ENCODE assay signal across 19 cellular contexts in the genomic region with DNA sequence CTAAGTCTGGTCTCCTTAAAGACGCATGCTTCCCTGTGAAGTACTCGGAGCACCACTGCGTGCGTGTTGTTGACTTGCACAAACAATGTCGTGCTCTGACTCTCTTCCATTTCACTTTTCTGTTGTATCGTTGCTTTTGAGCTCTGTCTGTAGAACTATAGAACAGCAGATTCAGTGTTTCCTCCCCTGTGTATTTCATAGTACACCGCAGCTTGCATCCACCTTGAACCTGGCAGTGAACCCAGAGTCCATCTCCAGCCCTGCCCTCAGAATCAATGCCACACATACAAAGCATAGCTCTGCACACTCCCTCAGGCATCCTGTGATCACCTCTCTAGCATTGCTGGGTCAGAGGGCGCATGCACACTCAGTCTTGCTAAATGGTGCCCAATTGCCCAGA. TPM values are rescaled to one million over a fixed set of nuclear protein-coding genes. Genes with fewer than 3 reads are reported as not detected.
"Had no signal": no experiment of that assay in that cellular context is flagged by ENCODE, and none has a peak within 500 bp of the region (broad histone marks: within the 10 kb centered on the region; RNA-seq: fewer than 3 reads in every experiment).

No MANE protein-coding gene starts in this region.

- H3K36me3 ChIP-seq: neutrophil, ovary, spleen, thoracic aorta, uterus had no signal

- ATAC-seq: left lobe of liver; mucosa of descending colon; naive thymus-derived CD8-positive, alpha-beta T cell; right cardiac atrium; stimulated activated naive B cell treated with anti-CD40 and anti-IgM and Interleukin-4, amounts not matched to agents 10 μg/mL and 1 μg/mL and 100 μg/mL, for 72 hours; stimulated activated naive CD8-positive, alpha-beta T cell treated with anti-CD3 and anti-CD28 coated beads, Interleukin-15, amount 100 ng/mL, for 72 hours had no signal

- H3K4me1 ChIP-seq: uterus had no signal

- H3K4me3 Mint-ChIP-seq: naive thymus-derived CD8-positive, alpha-beta T cell; stimulated activated naive B cell treated with anti-CD40 and anti-IgM and Interleukin-4, amounts not matched to agents 10 μg/mL and 1 μg/mL and 100 μg/mL, for 72 hours; stimulated activated naive CD8-positive, alpha-beta T cell treated with anti-CD3 and anti-CD28 coated beads, Interleukin-15, amount 100 ng/mL, for 72 hours had no signal

- H2AFZ ChIP-seq: hepatocyte had no signal

- H3K4me3 ChIP-seq: hepatocyte, mucosa of descending colon, ovary, spleen, thoracic aorta, uterus had no signal

- H3K27me3 ChIP-seq: hepatocyte, neutrophil, ovary, uterus had no signal

- H3K4me2 ChIP-seq: hepatocyte had no signal

- H3K27ac ChIP-seq: hepatocyte, neutrophil, ovary, spleen, thoracic aorta, uterus had no signal

- H3K4me1 Mint-ChIP-seq: stimulated activated naive B cell treated with anti-CD40 and anti-IgM and Interleukin-4, amounts not matched to agents 10 μg/mL and 1 μg/mL and 100 μg/mL, for 72 hours; stimulated activated naive CD8-positive, alpha-beta T cell treated with anti-CD3 and anti-CD28 coated beads, Interleukin-15, amount 100 ng/mL, for 72 hours had no signal

- H3K9me3 ChIP-seq: mucosa of descending colon, neutrophil, ovary, spleen, thoracic aorta, uterus had no signal

- H3K27ac Mint-ChIP-seq: naive thymus-derived CD8-positive, alpha-beta T cell; progenitor cell of endocrine pancreas; stimulated activated naive B cell treated with anti-CD40 and anti-IgM and Interleukin-4, amounts not matched to agents 10 μg/mL and 1 μg/mL and 100 μg/mL, for 72 hours; stimulated activated naive CD8-positive, alpha-beta T cell treated with anti-CD3 and anti-CD28 coated beads, Interleukin-15, amount 100 ng/mL, for 72 hours had no signal

- DNase-seq: central memory CD4-positive, alpha-beta T cell; foreskin melanocyte; mammary epithelial cell; mucosa of descending colon; ovary; right cardiac atrium; spleen; stimulated activated CD4-positive, alpha-beta T cell treated with anti-CD3 and anti-CD28 coated beads, Interleukin-15, amount 100 ng/mL, for 24 hours; stimulated activated CD4-positive, alpha-beta T cell treated with anti-CD3 and anti-CD28 coated beads, Interleukin-1b, Interleukin-23, amount 100 ng/mL, for 48 hours; stimulated activated CD4-positive, alpha-beta T cell treated with anti-CD3 and anti-CD28 coated beads, Interleukin-4, amount 100 ng/mL, for 24 hours; stimulated activated naive B cell treated with anti-CD40 and anti-IgM and Interleukin-4, amounts not matched to agents 10 μg/mL and 1 μg/mL and 100 μg/mL, for 72 hours; stimulated activated naive CD8-positive, alpha-beta T cell treated with anti-CD3 and anti-CD28 coated beads, Interleukin-15, amount 100 ng/mL, for 72 hours; uterus had no signal

- H3K36me3 Mint-ChIP-seq: stimulated activated naive B cell treated with anti-CD40 and anti-IgM and Interleukin-4, amounts not matched to agents 10 μg/mL and 1 μg/mL and 100 μg/mL, for 72 hours had no signal

- H3K79me2 ChIP-seq: hepatocyte had no signal

- H3K9me3 Mint-ChIP-seq: stimulated activated naive CD8-positive, alpha-beta T cell treated with anti-CD3 and anti-CD28 coated beads, Interleukin-15, amount 100 ng/mL, for 72 hours had no signal

RNA-seq across cellular contexts. Expression of a gene that starts 37.2 kb away (rescaled TPM):
- total RNA-seq: naive thymus-derived CD8-positive, alpha-beta T cell had no signal
